ENCODE assay signal across 35 cellular contexts in the genomic region with DNA sequence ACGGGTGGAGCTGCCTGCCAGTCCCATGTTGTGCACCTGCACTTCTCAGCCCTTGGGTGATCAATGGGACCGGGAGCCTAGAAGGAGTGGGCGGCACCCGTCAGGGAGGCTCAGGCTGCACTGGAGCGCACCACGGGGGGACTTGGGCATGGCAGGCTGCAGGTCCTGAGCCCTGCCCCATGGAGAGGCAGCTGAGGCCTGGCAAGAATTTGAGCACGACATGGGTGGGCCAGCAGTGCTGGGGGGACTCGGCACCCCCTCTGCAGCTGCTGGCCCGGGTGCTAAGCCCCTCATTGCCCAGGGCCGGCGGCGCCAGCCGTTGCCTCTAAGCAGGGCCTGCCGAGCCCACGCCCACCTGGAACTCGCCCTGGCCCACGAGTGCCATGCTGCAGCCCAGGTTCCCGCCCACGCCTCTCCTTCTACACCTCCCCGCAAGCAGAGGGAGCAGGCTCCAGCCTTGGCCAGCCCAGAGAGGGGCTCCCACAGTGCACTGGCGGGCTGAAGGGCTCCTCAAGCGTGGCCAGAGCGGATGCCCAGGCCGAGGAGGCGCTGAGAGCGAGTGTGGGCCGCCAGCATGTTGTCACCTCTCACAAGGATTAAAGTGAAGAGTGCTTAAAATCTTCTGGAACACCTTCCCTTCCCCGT.
"Had no signal": no experiment of that assay in that cellular context is flagged by ENCODE, and none has a peak within 500 bp of the region (broad histone marks: within the 10 kb centered on the region; RNA-seq: fewer than 3 reads in every experiment).

No MANE protein-coding gene starts in this region.

- H3K36me3 ChIP-seq: MG63, SJCRH30 had no signal

- H3K4me3 ChIP-seq: K562, MG63, PC-9, SJCRH30, SK-N-MC had no signal

- ATAC-seq: K562, Panc1, Right ventricle myocardium inferior, SK-N-SH treated with all-trans-retinoic acid at 6 μM for 48 hours had no signal

- FAIRE-seq: K562, RCC 7860 had no signal

- H2AFZ ChIP-seq: PC-9 had no signal

- H3K9me3 ChIP-seq: MG63, SJCRH30 had no signal

- DNase-seq: Kasumi-1, KG1, MG63, NCI-H1048, NCI-H1092 treated with DMSO at 0.1 percent for 48 hours, NCI-H1105 treated with DMSO at 0.1 percent for 48 hours, NCI-H1417, NCI-H1436, NCI-H146, NCI-H1694, NCI-H187, NCI-H1930, NCI-H2029 treated with DMSO at 0.1 percent for 48 hours, NCI-H2081 treated with DMSO at 0.1 percent for 48 hours, NCI-H2107, NCI-H2171, NCI-H226, NCI-H446 treated with DMSO at 0.1 percent for 48 hours, NCI-H510A, NCI-H524, NCI-H526, NCI-H69, NCI-H748 treated with DMSO at 0.1 percent for 48 hours, NCI-H82, PC-9, SHP77, SIG-M5, SJCRH30 had no signal

- H3K27ac ChIP-seq: PC-9, RWPE1, SJCRH30, SK-N-MC had no signal

- H3K4me2 ChIP-seq: PC-9 had no signal

- H3K27me3 ChIP-seq: MG63, SJCRH30 had no signal
